In the genomic region with DNA sequence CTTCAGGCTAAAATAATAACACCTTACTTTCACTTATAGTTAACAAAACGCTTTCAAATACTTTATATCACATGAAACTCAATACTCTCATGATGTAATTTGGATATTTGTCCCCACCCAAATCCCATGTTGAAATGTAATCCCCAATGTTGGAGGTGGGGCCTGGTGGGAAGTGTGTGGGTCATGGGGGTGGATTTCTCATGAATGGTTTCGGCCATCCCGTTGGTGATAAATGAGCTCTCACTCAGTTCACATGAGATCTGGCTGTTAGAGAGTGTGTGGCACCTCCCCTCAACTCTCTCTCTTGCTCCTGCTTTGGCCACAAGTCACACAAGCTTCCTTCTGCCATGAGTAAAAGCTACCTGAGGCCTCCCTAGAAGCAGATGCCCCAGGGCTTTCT, we compare ENCODE assay signal across 21 cellular contexts. TPM values are rescaled to one million over a fixed set of nuclear protein-coding genes. Genes with fewer than 3 reads are reported as not detected.
A peak's percentile ranks its signal among the peaks of the same experiment; 100 is the strongest.
DNase-seq lines count a peak whose midpoint lies in the region; ATAC-seq, FAIRE-seq and TF ChIP-seq lines count a peak whose summit lies in the region.
"Had no signal": no experiment of that assay in that cellular context is flagged by ENCODE, and none has a peak within 500 bp of the region (broad histone marks: within the 10 kb centered on the region; RNA-seq: fewer than 3 reads in every experiment).

No MANE protein-coding gene starts in this region.

- H3K27ac ChIP-seq in astrocyte (ENCODE audit: low read depth, low read length) (peak overlapping the region; percentile 59), endothelial cell of umbilical vein (ENCODE audit: insufficient read depth, low read depth, low read length) (peak overlapping the region; percentile 67), mesenchymal stem cell (ENCODE audit: low read length, poor library complexity, severe bottlenecking) (no peak overlapping the region), suprapubic skin (peak overlapping the region; percentile 32), testis (no peak overlapping the region)
- H3K27ac ChIP-seq: C4-2B had no signal

- H3K36me3 ChIP-seq in astrocyte (ENCODE audit: insufficient read depth, low read length) (no peaks in the 10 kb centered on the region), endothelial cell of umbilical vein (ENCODE audit: control insufficient read depth in 2 of 2, extremely low read depth in 1 of 2, insufficient read depth in 2 of 2, low read length in 2 of 2) (no peaks in the 10 kb centered on the region), mesenchymal stem cell (ENCODE audit: control insufficient read depth in 1 of 2, insufficient read depth in 2 of 2, low read depth in 1 of 2, low read length in 2 of 2) (no peaks in the 10 kb centered on the region), suprapubic skin (no peaks in the 10 kb centered on the region), testis (ENCODE audit: low read depth, missing control alignments) (no peaks in the 10 kb centered on the region)

- intact Hi-C loops in endothelial cell of umbilical vein (cut with micrococcal nuclease) (no loop called here), testis (cut with DNase I; ENCODE audit: low total_unique reads) (no loop called here)

- H4K20me1 ChIP-seq in astrocyte (ENCODE audit: insufficient read depth, low read length) (no peaks in the 10 kb centered on the region), endothelial cell of umbilical vein (replicated peaks; ENCODE audit: control insufficient read depth, extremely low read depth, insufficient read depth, low read length) (no peaks in the 10 kb centered on the region)

- no peak for ATAC-seq in HG03039 (IDR thresholded peaks at IDR 0.05; ENCODE audit: unreplicated experiment)
- ATAC-seq in GM19452 (IDR thresholded peaks at IDR 0.05; ENCODE audit: unreplicated experiment), result no peak
- ATAC-seq: HCT116 had no signal

- no peaks in the 10 kb centered on the region for H3K9me3 ChIP-seq in astrocyte (ENCODE audit: insufficient read depth, low read depth, low read length)
- H3K9me3 ChIP-seq in endothelial cell of umbilical vein (replicated peaks; ENCODE audit: control insufficient read depth, insufficient read depth, low read length), result no peaks in the 10 kb centered on the region
- no peaks in the 10 kb centered on the region for H3K9me3 ChIP-seq in mesenchymal stem cell (ENCODE audit: control insufficient read depth, low read length)
- H3K9me3 ChIP-seq in suprapubic skin, result no peaks in the 10 kb centered on the region
- H3K9me3 ChIP-seq in testis, result no peaks in the 10 kb centered on the region

- H3K27me3 ChIP-seq in astrocyte (ENCODE audit: insufficient read depth, low read length) (no peaks in the 10 kb centered on the region), endothelial cell of umbilical vein (ENCODE audit: control insufficient read depth in 2 of 2, insufficient read depth in 2 of 2, low read length in 2 of 2) (no peaks in the 10 kb centered on the region), mesenchymal stem cell (ENCODE audit: control insufficient read depth in 1 of 2, insufficient read depth in 1 of 2, low read length in 2 of 2) (no peaks in the 10 kb centered on the region), suprapubic skin (no peaks in the 10 kb centered on the region), testis (no peaks in the 10 kb centered on the region)

- H3K9me3 Mint-ChIP-seq in astrocyte (ENCODE audit: unreplicated experiment), result no peaks in the 10 kb centered on the region
- H3K9me3 Mint-ChIP-seq: CD8-positive, alpha-beta memory T cell had no signal

- H3K27ac Mint-ChIP-seq in astrocyte (ENCODE audit: unreplicated experiment), result peak overlapping the region; percentile 94
- H3K27ac Mint-ChIP-seq: CD8-positive, alpha-beta memory T cell had no signal

- H3K36me3 Mint-ChIP-seq in astrocyte (ENCODE audit: low read depth, unreplicated experiment), result no peaks in the 10 kb centered on the region

- FAIRE-seq in astrocyte (lab: Jason Lieb, UNC) (no peak), endothelial cell of umbilical vein (lab: Jason Lieb, UNC) (no peak)
- FAIRE-seq: A204.1, G401.6, GM18507, H1 had no signal

- no peak overlapping the region for H2AFZ ChIP-seq in astrocyte (ENCODE audit: low read depth, low read length)
- H2AFZ ChIP-seq in endothelial cell of umbilical vein (ENCODE audit: low read depth, low read length), result no peak overlapping the region
- H2AFZ ChIP-seq in mesenchymal stem cell (ENCODE audit: low read depth, low read length), result no peak overlapping the region

- no peak overlapping the region for H2BK12ac ChIP-seq in mesenchymal stem cell (ENCODE audit: low read length in 2 of 2)

- WGBS in mesenchymal stem cell, result 93% methylated on average over 2 of the region's 3 CpGs
- WGBS in suprapubic skin, result 93% methylated on average over 3 of the region's 3 CpGs
- WGBS in testis, 2 donors, result 90 to 94% methylated on average over 3 of the region's 3 CpGs

- DNase-seq in astrocyte (ENCODE audit: low read depth), result no peak
- DNase-seq in endothelial cell of umbilical vein (ENCODE audit: low read depth, low spot score), result no peak
- no peak for DNase-seq in mesenchymal stem cell
- no peak for DNase-seq in suprapubic skin (ENCODE audit: low spot score in 2 of 2)
- DNase-seq in testis, result no peak
- DNase-seq: CD8-positive, alpha-beta memory T cell; MM.1S; NCI-H1048; NCI-H1417 treated with DMSO at 0.1 percent for 48 hours; NCI-H187; NCI-H446; NCI-H526 treated with DMSO at 0.1 percent for 48 hours; SHP77 had no signal

- H4K91ac ChIP-seq in mesenchymal stem cell (ENCODE audit: low read length), result no peak overlapping the region

- H3K79me2 ChIP-seq in astrocyte (ENCODE audit: insufficient read depth, low read length), result no peaks in the 10 kb centered on the region
- H3K79me2 ChIP-seq in endothelial cell of umbilical vein (ENCODE audit: control insufficient read depth, insufficient read depth, low read length), result no peaks in the 10 kb centered on the region

- H3K23ac ChIP-seq in mesenchymal stem cell (ENCODE audit: low read length in 2 of 2), result no peak overlapping the region

- no peak overlapping the region for H3K14ac ChIP-seq in mesenchymal stem cell (ENCODE audit: low read length in 2 of 2)

- POLR2A ChIA-PET in endothelial cell of umbilical vein (lab: Charles Lee), result no interaction called here

- dilution Hi-C loops in endothelial cell of umbilical vein (cut with MboI; ENCODE audit: extremely low pct_ligation_motif_present, low sequenced_read_pairs), result no loop called here

- no peak overlapping the region for H3K4me3 ChIP-seq in astrocyte (ENCODE audit: insufficient read depth, low read depth, low read length)
- no peak overlapping the region for H3K4me3 ChIP-seq in endothelial cell of umbilical vein (replicated peaks in 1 of 3; ENCODE audit: insufficient read depth in 1 of 3, low read depth in 1 of 3, low read length in 3 of 3)
- H3K4me3 ChIP-seq in mesenchymal stem cell (ENCODE audit: insufficient read depth in 1 of 2, low read depth in 1 of 2, low read length in 2 of 2), result no peak overlapping the region
- no peak overlapping the region for H3K4me3 ChIP-seq in suprapubic skin
- H3K4me3 ChIP-seq in testis, result no peak overlapping the region

- TF ChIP-seq EP300 in suprapubic skin (IDR thresholded peaks at IDR 0.05), result no peak

- peaks cover 9% of the 10 kb centered on the region for H3K4me1 ChIP-seq in astrocyte (ENCODE audit: insufficient read depth, low read length)
- peaks cover 11% of the 10 kb centered on the region for H3K4me1 ChIP-seq in endothelial cell of umbilical vein (ENCODE audit: control insufficient read depth, extremely low read depth, insufficient read depth, low read length)
- H3K4me1 ChIP-seq in mesenchymal stem cell (ENCODE audit: control insufficient read depth, insufficient read depth, low read depth, low read length), result peaks cover 5% of the 10 kb centered on the region
- peaks cover 18% of the 10 kb centered on the region for H3K4me1 ChIP-seq in suprapubic skin
- no peaks in the 10 kb centered on the region for H3K4me1 ChIP-seq in testis

- H3K79me1 ChIP-seq in mesenchymal stem cell (replicated peaks; ENCODE audit: low read length, poor library complexity, severe bottlenecking), result no peaks in the 10 kb centered on the region

- H3K4me1 Mint-ChIP-seq in astrocyte (ENCODE audit: low read depth, unreplicated experiment), result peaks cover 26% of the 10 kb centered on the region
- H3K4me1 Mint-ChIP-seq: CD8-positive, alpha-beta memory T cell had no signal

- no TSS peak for BruUV-seq in endothelial cell of umbilical vein (replicated peaks; lab: Mats Ljungman, UMichigan)

- no peak overlapping the region for H3K4me2 ChIP-seq in astrocyte (ENCODE audit: low read length)
- H3K4me2 ChIP-seq in endothelial cell of umbilical vein (ENCODE audit: insufficient read depth, low read length), result no peak overlapping the region
- H3K4me2 ChIP-seq in mesenchymal stem cell (ENCODE audit: low read length, poor library complexity, severe bottlenecking), result no peak overlapping the region

- peak overlapping the region; percentile 15 for H3K9ac ChIP-seq in astrocyte (ENCODE audit: low read length)
- no peak overlapping the region for H3K9ac ChIP-seq in endothelial cell of umbilical vein (replicated peaks; ENCODE audit: extremely low read depth, insufficient read depth, low read length)
- H3K9ac ChIP-seq in mesenchymal stem cell (ENCODE audit: low read length), result no peak overlapping the region

- TF ChIP-seq CTCF in astrocyte (IDR thresholded peaks at IDR 0.05; ENCODE audit: insufficient read depth, low read depth, low read length) (no peak), endothelial cell of umbilical vein (IDR thresholded peaks at IDR 0.05; ENCODE audit: extremely low read depth in 1 of 2, insufficient read depth in 1 of 2, low read depth in 1 of 2, low read length in 2 of 2) (no peak), suprapubic skin (IDR thresholded peaks at IDR 0.05) (no peak), testis (IDR thresholded peaks at IDR 0.05) (no peak)

- H2AK5ac ChIP-seq in mesenchymal stem cell (ENCODE audit: low read length, severe bottlenecking), result peak overlapping the region; percentile 42

- TF ChIP-seq POLR2A in endothelial cell of umbilical vein (IDR thresholded peaks at IDR 0.05; ENCODE audit: low read depth, low read length) (no peak), suprapubic skin (IDR thresholded peaks at IDR 0.05) (no peak), testis (IDR thresholded peaks at IDR 0.05) (no peak)

- no peak overlapping the region for H3K4me3 Mint-ChIP-seq in astrocyte (ENCODE audit: unreplicated experiment)
- H3K4me3 Mint-ChIP-seq: CD8-positive, alpha-beta memory T cell had no signal

- H3K9me1 ChIP-seq in endothelial cell of umbilical vein (replicated peaks; ENCODE audit: control insufficient read depth, extremely low read depth, insufficient read depth, low read length), result no peaks in the 10 kb centered on the region

- no peak overlapping the region for H2BK15ac ChIP-seq in mesenchymal stem cell (ENCODE audit: low read depth, poor library complexity, severe bottlenecking)

- H3K4ac ChIP-seq in mesenchymal stem cell (ENCODE audit: low read depth in 1 of 2, low read length in 2 of 2), result no peak overlapping the region

- H2BK120ac ChIP-seq in mesenchymal stem cell (ENCODE audit: low read depth, low read length), result no peak overlapping the region

- no peak overlapping the region for H4K8ac ChIP-seq in mesenchymal stem cell (ENCODE audit: low read length)

- no peaks in the 10 kb centered on the region for H3K27me3 Mint-ChIP-seq in astrocyte (ENCODE audit: low read depth, unreplicated experiment)

- no peak overlapping the region for H2BK5ac ChIP-seq in mesenchymal stem cell (ENCODE audit: low read depth, low read length, poor library complexity, severe bottlenecking)

- CTCF ChIA-PET in endothelial cell of umbilical vein (lab: Charles Lee), result interaction anchor here (1.5 to 2.2 kb wide), 3 partner anchors 10 to 150 kb away, joined by 4 to 8 read pairs (median 5); no protein-coding TSS in a partner anchor

- H3K18ac ChIP-seq in mesenchymal stem cell (ENCODE audit: low read depth in 1 of 2, low read length in 2 of 2), result no peak overlapping the region

RNA-seq across cellular contexts. Expression of a gene that starts 22.5 kb away (rescaled TPM):
- total RNA-seq in astrocyte (157 and 213 TPM in 2 replicates), endothelial cell of umbilical vein (60.7 and 71.6 TPM in 2 replicates), suprapubic skin (10 to 100 TPM; 64.5 to 92.0 (median 83.9) TPM), testis (10 to 100 TPM; 26.8 to 28.1 TPM)
- polyA plus RNA-seq in endothelial cell of umbilical vein (30.6 and 39.6 TPM in 2 replicates), testis (ENCODE audit: insufficient read depth, low read depth, low replicate concordance) (32.0 TPM)
- polyA plus RNA-seq in endothelial cell of umbilical vein (2011; cell fraction: cytosol; rRNA removed), result 50.0 and 51.8 TPM in 2 replicates
- polyA plus RNA-seq in endothelial cell of umbilical vein (2011; cell fraction: nucleus; rRNA removed), result 30.1 and 35.3 TPM in 2 replicates
- polyA plus RNA-seq in endothelial cell of umbilical vein (2012), result 65.1 and 90.3 TPM in 2 replicates
- 88.1 and 118 TPM in 2 replicates for polyA minus RNA-seq in endothelial cell of umbilical vein
- 12.9 TPM for polyA minus RNA-seq in endothelial cell of umbilical vein (2011; cell fraction: cytosol; rRNA and poly(A)+ RNA removed)
- polyA minus RNA-seq in endothelial cell of umbilical vein (2011; cell fraction: nucleus; rRNA and poly(A)+ RNA removed), result 25.9 and 39.5 TPM in 2 replicates
- polyA plus RNA-seq in mesenchymal stem cell (2013, experiment 1 of 2), result 73.6 TPM
- 75.7 TPM for polyA plus RNA-seq in mesenchymal stem cell (2013, experiment 2 of 2)

Comparison
In these comparisons a context has a peak if more than half of its experiments do, and no peak if none do; other contexts are left out.
1. H3K27ac ChIP-seq: peak in astrocyte (single experiment), endothelial cell of umbilical vein (single experiment) and suprapubic skin (single experiment); none in mesenchymal stem cell (single experiment) and testis (0 of 2).